8 cellular contexts compared by ENCODE assay signal in genomic region chr9:37408933-37409710, GRCh38. TPM values are rescaled to one million over a fixed set of nuclear protein-coding genes. Genes with fewer than 3 reads are reported as not detected.
DNase-seq lines count a peak whose midpoint lies in the region; ATAC-seq and TF ChIP-seq lines count a peak whose summit lies in the region.

No MANE protein-coding gene starts in this region.

- peak overlapping the region in 1 of 4 donors; percentile 49 for H3K27ac ChIP-seq in Peyer's patch

- no peak overlapping the region for H3K4me3 ChIP-seq in Peyer's patch
- H3K4me3 ChIP-seq in lower leg skin (ENCODE audit: low read depth, poor library complexity, severe bottlenecking) = no peak overlapping the region

- 87 to 89% methylated on average over 19 to 22 of the region's 22 CpGs for WGBS in lower leg skin, 2 donors

- DNase-seq in Peyer's patch (peak in 2 of 3 donors; percentile 94 to 97), Ammon's horn (ENCODE audit: low spot score) (no peak), AG20443 (ENCODE audit: low spot score) (no peak), lower leg skin (ENCODE audit: low spot score in 2 of 2) (no peak), COLO668 (lab: John Stamatoyannopoulos, UW; ENCODE audit: unreplicated experiment) (no peak)
- peak; percentile 74 for DNase-seq in central memory CD4-positive, alpha-beta T cell

- peak; percentile 29 for TF ChIP-seq CTCF in GM12873 (IDR thresholded peaks at IDR 0.05; ENCODE audit: insufficient read depth, low read depth, low read length, missing control alignments)
- no peak for TF ChIP-seq CTCF in Peyer's patch (IDR thresholded peaks at IDR 0.05)
- TF ChIP-seq CTCF in lower leg skin (IDR thresholded peaks at IDR 0.05) = no peak

- no peak for TF ChIP-seq POLR2A in Peyer's patch (IDR thresholded peaks at IDR 0.05)
- TF ChIP-seq POLR2A in lower leg skin (IDR thresholded peaks at IDR 0.05) = no peak

- no peaks in the 10 kb centered on the region for H3K9me3 ChIP-seq in Peyer's patch

- H3K4me1 ChIP-seq in Peyer's patch = peaks cover 0 to 15% (median 0%) of the 10 kb centered on the region in 4 donors

- peak; percentile 82 for ATAC-seq in GM21786 (IDR thresholded peaks at IDR 0.05; ENCODE audit: unreplicated experiment)

- intact Hi-C loops in lower leg skin (cut with DNase I; ENCODE audit: low total_unique reads) = no loop called here

- no peaks in the 10 kb centered on the region for H3K36me3 ChIP-seq in Peyer's patch

- H3K27me3 ChIP-seq in Peyer's patch = no peaks in the 10 kb centered on the region

RNA-seq across cellular contexts. Expression of gene GRHPR, which starts 13.4 kb away (rescaled TPM):
- total RNA-seq in Peyer's patch = 100 to 1,000 TPM in 3 of 4 donors, 10 to 100 TPM in 1; 99.0 to 141 (median 114) TPM
- 100 to 1,000 TPM; 120 to 181 (median 141) TPM for total RNA-seq in lower leg skin

RNA-seq across cellular contexts. Expression of gene ZBTB5, which starts 56.1 kb away (rescaled TPM):
- 10 to 100 TPM in 3 of 4 donors, 1 to 10 TPM in 1; 9.1 to 15.1 (median 12.8) TPM for total RNA-seq in Peyer's patch
- total RNA-seq in lower leg skin = 10 to 100 TPM; 16.1 to 23.4 (median 20.9) TPM

Comparison
In these comparisons a context has a peak if more than half of its experiments do, and no peak if none do; other contexts are left out.
1. DNase-seq: peak in Peyer's patch (2 of 3) and central memory CD4-positive, alpha-beta T cell (single experiment); none in Ammon's horn (single experiment), AG20443 (single experiment), lower leg skin (0 of 2) and COLO668 (single experiment).